ENCODE assay signal across 19 cellular contexts in genomic region chr3:58064923-58065638, GRCh38. TPM values are rescaled to one million over a fixed set of nuclear protein-coding genes. Genes with fewer than 3 reads are reported as not detected.
A peak's percentile ranks its signal among the peaks of the same experiment; 100 is the strongest.
DNase-seq lines count a peak whose midpoint lies in the region; ATAC-seq, FAIRE-seq and TF ChIP-seq lines count a peak whose summit lies in the region.
"Had no signal": no experiment of that assay in that cellular context is flagged by ENCODE, and none has a peak within 500 bp of the region (broad histone marks: within the 10 kb centered on the region; RNA-seq: fewer than 3 reads in every experiment).

No MANE protein-coding gene starts in this region.

- DNase-seq in activated naive CD4-positive, alpha-beta T cell treated with Interleukin-2 at 50 U/mL for 16 hours: no peak
- DNase-seq in bronchial epithelial cell (ENCODE audit: low read depth) (no peak), neural crest cell (ENCODE audit: low read depth, low spot score) (no peak), vagina (ENCODE audit: extremely low spot score in 2 of 2) (no peak), activated gamma-delta T cell treated with Interleukin-2 at 50 U/mL for 16 hours (no peak)
- DNase-seq: activated CD4-positive, alpha-beta T cell treated with anti-CD3 and anti-CD28 coated beads, Interleukin-2, amount 10 ng/mL, durations not matched to agents 24 days and 14 days; activated effector memory CD4-positive, alpha-beta T cell treated with Interleukin-2 at 50 U/mL for 16 hours; heart left ventricle; Kasumi-1; naive B cell; NCI-H187; NCI-H526 had no signal

- intact Hi-C loops in vagina (cut with DNase I): no loop called here

- H3K27me3 ChIP-seq in bronchial epithelial cell (ENCODE audit: control insufficient read depth, insufficient read depth, low read length) (no peaks in the 10 kb centered on the region), vagina (no peaks in the 10 kb centered on the region)
- H3K27me3 ChIP-seq: heart left ventricle had no signal

- H3K4me1 Mint-ChIP-seq in activated naive CD4-positive, alpha-beta T cell treated with anti-CD3 and anti-CD28 coated beads, Interleukin-2, amount 50 U/mL, for 24 hours: peaks cover 17% of the 10 kb centered on the region
- H3K4me1 Mint-ChIP-seq in neural crest cell: peaks cover 45% of the 10 kb centered on the region

- no peaks in the 10 kb centered on the region for H3K9me3 Mint-ChIP-seq in activated naive CD4-positive, alpha-beta T cell treated with anti-CD3 and anti-CD28 coated beads, Interleukin-2, amount 50 U/mL, for 24 hours
- no peaks in the 10 kb centered on the region for H3K9me3 Mint-ChIP-seq in neural crest cell
- H3K9me3 Mint-ChIP-seq: activated CD4-positive, alpha-beta T cell treated with anti-CD3 and anti-CD28 coated beads, Interleukin-2, amount 10 ng/mL, durations not matched to agents 24 days and 14 days; central memory CD8-positive, alpha-beta T cell; naive B cell; stimulated activated naive CD8-positive, alpha-beta T cell treated with anti-CD3 and anti-CD28 coated beads, Interleukin-15, Interleukin-2, amounts not matched to agents 100 ng/mL and 50 ng/mL, for 24 hours; T-helper 2 cell treated with Interferon-gamma antibody and Interleukin-4, amounts not matched to agents 5 μg/mL and 100 μg/mL, for 36 hours had no signal

- H3K4me3 ChIP-seq in bronchial epithelial cell (ENCODE audit: low read depth, low read length) (no peak overlapping the region), vagina (no peak overlapping the region)
- H3K4me3 ChIP-seq: heart left ventricle had no signal

- H3K36me3 Mint-ChIP-seq in activated naive CD4-positive, alpha-beta T cell treated with anti-CD3 and anti-CD28 coated beads, Interleukin-2, amount 50 U/mL, for 24 hours: no peaks in the 10 kb centered on the region
- H3K36me3 Mint-ChIP-seq in neural crest cell (ENCODE audit: low read depth): no peaks in the 10 kb centered on the region
- H3K36me3 Mint-ChIP-seq: naive B cell had no signal

- H3K27me3 Mint-ChIP-seq in activated naive CD4-positive, alpha-beta T cell treated with anti-CD3 and anti-CD28 coated beads, Interleukin-2, amount 50 U/mL, for 24 hours: no peaks in the 10 kb centered on the region
- H3K27me3 Mint-ChIP-seq in neural crest cell (ENCODE audit: low read depth): no peaks in the 10 kb centered on the region
- H3K27me3 Mint-ChIP-seq: activated CD4-positive, alpha-beta T cell treated with anti-CD3 and anti-CD28 coated beads, Interleukin-2, amount 10 ng/mL, durations not matched to agents 24 days and 14 days; central memory CD8-positive, alpha-beta T cell; naive B cell; stimulated activated naive CD8-positive, alpha-beta T cell treated with anti-CD3 and anti-CD28 coated beads, Interleukin-15, Interleukin-2, amounts not matched to agents 100 ng/mL and 50 ng/mL, for 24 hours had no signal

- ATAC-seq in HG03139 (IDR thresholded peaks at IDR 0.05; ENCODE audit: unreplicated experiment) (no peak), HG02970 (IDR thresholded peaks at IDR 0.05; ENCODE audit: low FRiP score, unreplicated experiment) (no peak)

- no peaks in the 10 kb centered on the region for H3K9me3 ChIP-seq in vagina
- H3K9me3 ChIP-seq: heart left ventricle had no signal

- H3K36me3 ChIP-seq in bronchial epithelial cell (ENCODE audit: control insufficient read depth, insufficient read depth, low read length): peaks cover 1% of the 10 kb centered on the region
- no peaks in the 10 kb centered on the region for H3K36me3 ChIP-seq in vagina
- H3K36me3 ChIP-seq: heart left ventricle had no signal

- peak overlapping the region; percentile 55 for H3K27ac Mint-ChIP-seq in activated naive CD4-positive, alpha-beta T cell treated with anti-CD3 and anti-CD28 coated beads, Interleukin-2, amount 50 U/mL, for 24 hours
- peak overlapping the region; percentile 19 for H3K27ac Mint-ChIP-seq in neural crest cell (ENCODE audit: unreplicated experiment)
- H3K27ac Mint-ChIP-seq: activated CD4-positive, alpha-beta T cell treated with anti-CD3 and anti-CD28 coated beads, Interleukin-2, amount 10 ng/mL, durations not matched to agents 24 days and 14 days; stimulated activated naive CD8-positive, alpha-beta T cell treated with anti-CD3 and anti-CD28 coated beads, Interleukin-15, Interleukin-2, amounts not matched to agents 100 ng/mL and 50 ng/mL, for 24 hours; T-helper 2 cell treated with Interferon-gamma antibody and Interleukin-4, amounts not matched to agents 5 μg/mL and 100 μg/mL, for 36 hours had no signal

- TF ChIP-seq CTCF in bronchial epithelial cell (IDR thresholded peaks at IDR 0.05; ENCODE audit: insufficient read depth, low read length, severe bottlenecking): no peak
- no peak for TF ChIP-seq CTCF in neural crest cell (conservative IDR thresholded peaks at IDR 0.05)
- TF ChIP-seq CTCF in vagina (IDR thresholded peaks at IDR 0.05): no peak

- peak; percentile 72 for FAIRE-seq in bronchial epithelial cell (lab: Jason Lieb, UNC)

- no peak overlapping the region for H3K4me3 Mint-ChIP-seq in activated naive CD4-positive, alpha-beta T cell treated with anti-CD3 and anti-CD28 coated beads, Interleukin-2, amount 50 U/mL, for 24 hours
- H3K4me3 Mint-ChIP-seq in neural crest cell: no peak overlapping the region
- H3K4me3 Mint-ChIP-seq: activated CD4-positive, alpha-beta T cell treated with anti-CD3 and anti-CD28 coated beads, Interleukin-2, amount 10 ng/mL, durations not matched to agents 24 days and 14 days; central memory CD8-positive, alpha-beta T cell; naive B cell; stimulated activated naive CD8-positive, alpha-beta T cell treated with anti-CD3 and anti-CD28 coated beads, Interleukin-15, Interleukin-2, amounts not matched to agents 100 ng/mL and 50 ng/mL, for 24 hours; T-helper 2 cell treated with Interferon-gamma antibody and Interleukin-4, amounts not matched to agents 5 μg/mL and 100 μg/mL, for 36 hours had no signal

- no peak for TF ChIP-seq POLR2A in vagina (IDR thresholded peaks at IDR 0.05)

- H3K27ac ChIP-seq in vagina: peak overlapping the region; percentile 33
- H3K27ac ChIP-seq: HL-60 had no signal

- H3K4me1 ChIP-seq in vagina: peaks cover 65% of the 10 kb centered on the region

RNA-seq across cellular contexts. Expression of gene FLNB, which starts 56.9 kb away (rescaled TPM):
- total RNA-seq in bronchial epithelial cell (460 and 822 TPM in 2 replicates), neural crest cell (39.4 and 40.4 TPM in 2 replicates), vagina (147 TPM)
